In genomic region chr11:37511425-37511933, GRCh38 we compare ENCODE assay signal across 14 cellular contexts.
DNase-seq lines count a peak whose midpoint lies in the region; ATAC-seq, FAIRE-seq and TF ChIP-seq lines count a peak whose summit lies in the region.
"Had no signal": no experiment of that assay in that cellular context is flagged by ENCODE, and none has a peak within 500 bp of the region (broad histone marks: within the 10 kb centered on the region; RNA-seq: fewer than 3 reads in every experiment).

No MANE protein-coding gene starts in this region.

- H3K27me3 Mint-ChIP-seq in natural killer cell treated with Interleukin-12 subunit alpha and Interleukin-12 subunit beta and Interleukin-15 and Interleukin-18, amount 100 ng/mL, for 72 hours: peaks cover 0 to 1% of the 10 kb centered on the region in 2 donors
- no peaks in the 10 kb centered on the region for H3K27me3 Mint-ChIP-seq in natural killer cell (ENCODE audit: low read depth in 2 of 2)

- peaks cover 6% of the 10 kb centered on the region for H3K36me3 Mint-ChIP-seq in natural killer cell treated with Interleukin-12 subunit alpha and Interleukin-12 subunit beta and Interleukin-15 and Interleukin-18, amount 100 ng/mL, for 72 hours
- peaks cover 6% of the 10 kb centered on the region for H3K36me3 Mint-ChIP-seq in natural killer cell

- H3K36me3 ChIP-seq in spleen: no peaks in the 10 kb centered on the region
- H3K36me3 ChIP-seq: uterus, WERI-Rb-1 had no signal

- no peak overlapping the region for H3K4me3 ChIP-seq in fibroblast of the aortic adventitia (ENCODE audit: low read depth, low read length)
- H3K4me3 ChIP-seq in spleen: no peak overlapping the region
- H3K4me3 ChIP-seq: uterus had no signal

- H3K9me3 ChIP-seq in spleen: peaks cover 0 to 20% (median 9%) of the 10 kb centered on the region in 8 donors
- H3K9me3 ChIP-seq: uterus had no signal

- H3K4me1 Mint-ChIP-seq in natural killer cell treated with Interleukin-12 subunit alpha and Interleukin-12 subunit beta and Interleukin-15 and Interleukin-18, amount 100 ng/mL, for 72 hours (ENCODE audit: low read depth in 2 of 2): peaks cover 4 to 11% of the 10 kb centered on the region in 2 donors
- H3K4me1 Mint-ChIP-seq in natural killer cell: peaks cover 6 to 8% of the 10 kb centered on the region in 2 donors

- no peak for DNase-seq in natural killer cell treated with Interleukin-12 subunit alpha and Interleukin-12 subunit beta and Interleukin-15 and Interleukin-18, amount 100 ng/mL, for 72 hours (ENCODE audit: low spot score)
- DNase-seq in natural killer cell (no peak), SW480 (ENCODE audit: low spot score) (peak; percentile 6), fibroblast of the aortic adventitia (ENCODE audit: low read depth) (peak; percentile 95), urothelium cell line (ENCODE audit: low spot score) (no peak), spleen (no peak)
- no peak for DNase-seq in activated CD4-positive, alpha-beta T cell treated with anti-CD3 and anti-CD28 coated beads, Interleukin-2, amount 50 U/mL, for 1 hour
- DNase-seq: 8988T; activated naive CD4-positive, alpha-beta T cell treated with anti-CD3 and anti-CD28 coated beads for 36 hours; central memory CD4-positive, alpha-beta T cell; stimulated activated naive CD8-positive, alpha-beta T cell treated with anti-CD3 and anti-CD28 coated beads, Interleukin-15, Interleukin-2, amounts not matched to agents 100 U/mL and 50 U/mL, for 24 hours; uterus had no signal

- ATAC-seq in natural killer cell treated with Interleukin-12 subunit alpha and Interleukin-12 subunit beta and Interleukin-15 and Interleukin-18, amount 100 ng/mL, for 72 hours: peak; percentile 44 to 84
- ATAC-seq in natural killer cell (no peak), GM18858 (IDR thresholded peaks at IDR 0.05; ENCODE audit: unreplicated experiment) (no peak)
- ATAC-seq: stimulated activated naive CD8-positive, alpha-beta T cell treated with anti-CD3 and anti-CD28 coated beads, Interleukin-15, Interleukin-2, amounts not matched to agents 100 U/mL and 50 U/mL, for 24 hours had no signal

- H3K4me3 Mint-ChIP-seq in natural killer cell treated with Interleukin-12 subunit alpha and Interleukin-12 subunit beta and Interleukin-15 and Interleukin-18, amount 100 ng/mL, for 72 hours: no peak overlapping the region
- no peak overlapping the region for H3K4me3 Mint-ChIP-seq in natural killer cell
- H3K4me3 Mint-ChIP-seq: activated naive CD4-positive, alpha-beta T cell treated with anti-CD3 and anti-CD28 coated beads for 36 hours had no signal

- peak; percentile 30 for FAIRE-seq in urothelium cell line (lab: Jason Lieb, UNC)

- no peak for TF ChIP-seq CTCF in natural killer cell (IDR thresholded peaks at IDR 0.05)
- no peak for TF ChIP-seq CTCF in fibroblast of the aortic adventitia (IDR thresholded peaks at IDR 0.05; ENCODE audit: insufficient read depth, low read length)
- no peak for TF ChIP-seq CTCF in spleen (IDR thresholded peaks at IDR 0.05 in 8 of 11, conservative IDR thresholded peaks at IDR 0.05 in 3 of 11)

- no peak for TF ChIP-seq POLR2A in spleen (IDR thresholded peaks at IDR 0.05)

- no peaks in the 10 kb centered on the region for H3K27me3 ChIP-seq in spleen (replicated peaks in 1 of 7)
- H3K27me3 ChIP-seq: uterus had no signal

- intact Hi-C loops in natural killer cell (cut with micrococcal nuclease): no loop called here
- intact Hi-C loops in spleen (cut with DNase I; ENCODE audit: low total_unique reads): no loop called here

- H3K4me1 ChIP-seq in spleen: no peaks in the 10 kb centered on the region
- H3K4me1 ChIP-seq: uterus had no signal

- H3K27ac ChIP-seq in spleen: no peak overlapping the region
- H3K27ac ChIP-seq: uterus, WERI-Rb-1 had no signal

- 64 to 94% (median 76%) methylated on average over 1 of the region's 1 CpG for WGBS in spleen, 5 donors

- no peak overlapping the region for H3K27ac Mint-ChIP-seq in natural killer cell treated with Interleukin-12 subunit alpha and Interleukin-12 subunit beta and Interleukin-15 and Interleukin-18, amount 100 ng/mL, for 72 hours
- H3K27ac Mint-ChIP-seq in natural killer cell: no peak overlapping the region
- H3K27ac Mint-ChIP-seq: activated naive CD4-positive, alpha-beta T cell treated with anti-CD3 and anti-CD28 coated beads for 36 hours had no signal

- H3K9me3 Mint-ChIP-seq in natural killer cell treated with Interleukin-12 subunit alpha and Interleukin-12 subunit beta and Interleukin-15 and Interleukin-18, amount 100 ng/mL, for 72 hours: no peaks in the 10 kb centered on the region
- H3K9me3 Mint-ChIP-seq in natural killer cell: peaks cover 2 to 6% of the 10 kb centered on the region in 2 donors

Comparison
In these comparisons a context has a peak if more than half of its experiments do, and no peak if none do; other contexts are left out.
1. ATAC-seq: peak in natural killer cell treated with Interleukin-12 subunit alpha and Interleukin-12 subunit beta and Interleukin-15 and Interleukin-18, amount 100 ng/mL, for 72 hours (2 of 2); none in natural killer cell (0 of 3) and GM18858 (single experiment).
2. DNase-seq: peak in SW480 (single experiment) and fibroblast of the aortic adventitia (single experiment); none in natural killer cell treated with Interleukin-12 subunit alpha and Interleukin-12 subunit beta and Interleukin-15 and Interleukin-18, amount 100 ng/mL, for 72 hours (single experiment), natural killer cell (single experiment), urothelium cell line (single experiment), spleen (single experiment) and activated CD4-positive, alpha-beta T cell treated with anti-CD3 and anti-CD28 coated beads, Interleukin-2, amount 50 U/mL, for 1 hour (single experiment).